17 cellular contexts compared by ENCODE assay signal in genomic region chr9:4686584-4686983, GRCh38.
"Had no signal": no experiment of that assay in that cellular context is flagged by ENCODE, and none has a peak within 500 bp of the region (broad histone marks: within the 10 kb centered on the region; RNA-seq: fewer than 3 reads in every experiment).

No MANE protein-coding gene starts in this region.

- DNase-seq: activated CD4-positive, alpha-beta memory T cell treated with anti-CD3 and anti-CD28 coated beads, Interleukin-2, amount 10 ng/mL, durations not matched to agents 7 days and 5 days; activated gamma-delta T cell; activated naive CD8-positive, alpha-beta T cell treated with anti-CD3 and anti-CD28 coated beads, Interleukin-2, amount 10 ng/mL, durations not matched to agents 7 days and 5 days; activated T-cell treated with anti-CD3 and anti-CD28 coated beads, Interleukin-2, amount 50 U/mL, for 48 hours; caudate nucleus; effector memory CD4-positive, alpha-beta T cell; immature natural killer cell; mammary epithelial cell; natural killer cell; stimulated activated CD4-positive, alpha-beta T cell treated with anti-CD3 and anti-CD28 coated beads, Interleukin-12 subunit alpha, Interleukin-12 subunit beta, amount 100 ng/mL, for 4 hours; stimulated activated CD4-positive, alpha-beta T cell treated with anti-CD3 and anti-CD28 coated beads, Interleukin-2, amount 100 ng/mL, for 48 hours; stimulated activated naive CD8-positive, alpha-beta T cell treated with anti-CD3 and anti-CD28 coated beads, Interleukin-15, Interleukin-2, amounts not matched to agents 100 U/mL and 50 U/mL, for 24 hours; uterus had no signal

- H3K27ac ChIP-seq: epithelial cell of prostate, VCaP had no signal

- H3K9me3 Mint-ChIP-seq: activated CD4-positive, alpha-beta memory T cell treated with anti-CD3 and anti-CD28 coated beads, Interleukin-2, amount 10 ng/mL, durations not matched to agents 7 days and 5 days; activated naive CD8-positive, alpha-beta T cell treated with anti-CD3 and anti-CD28 coated beads, Interleukin-2, amount 10 ng/mL, durations not matched to agents 7 days and 5 days; immature natural killer cell; natural killer cell had no signal

- ATAC-seq: natural killer cell; sciatic nerve; stimulated activated naive CD8-positive, alpha-beta T cell treated with anti-CD3 and anti-CD28 coated beads, Interleukin-15, Interleukin-2, amounts not matched to agents 100 U/mL and 50 U/mL, for 24 hours had no signal

- H3K4me3 ChIP-seq: uterus had no signal

- H3K36me3 ChIP-seq: uterus had no signal

- H3K4me3 Mint-ChIP-seq: activated CD4-positive, alpha-beta memory T cell treated with anti-CD3 and anti-CD28 coated beads, Interleukin-2, amount 10 ng/mL, durations not matched to agents 7 days and 5 days; activated naive CD8-positive, alpha-beta T cell treated with anti-CD3 and anti-CD28 coated beads, Interleukin-2, amount 10 ng/mL, durations not matched to agents 7 days and 5 days; immature natural killer cell; natural killer cell had no signal

- H3K27me3 Mint-ChIP-seq: activated CD4-positive, alpha-beta memory T cell treated with anti-CD3 and anti-CD28 coated beads, Interleukin-2, amount 10 ng/mL, durations not matched to agents 7 days and 5 days; activated naive CD8-positive, alpha-beta T cell treated with anti-CD3 and anti-CD28 coated beads, Interleukin-2, amount 10 ng/mL, durations not matched to agents 7 days and 5 days; progenitor cell of endocrine pancreas had no signal

- H3K9me3 ChIP-seq: uterus had no signal

- H3K27ac Mint-ChIP-seq: activated CD4-positive, alpha-beta memory T cell treated with anti-CD3 and anti-CD28 coated beads, Interleukin-2, amount 10 ng/mL, durations not matched to agents 7 days and 5 days; activated naive CD8-positive, alpha-beta T cell treated with anti-CD3 and anti-CD28 coated beads, Interleukin-2, amount 10 ng/mL, durations not matched to agents 7 days and 5 days; natural killer cell; progenitor cell of endocrine pancreas had no signal

- H3K27me3 ChIP-seq: uterus had no signal

- H3K36me3 Mint-ChIP-seq: natural killer cell had no signal
